In genomic region chr2:84888401-84889276, GRCh38 we compare ENCODE assay signal across 8 cellular contexts. TPM values are rescaled to one million over a fixed set of nuclear protein-coding genes. Genes with fewer than 3 reads are reported as not detected.
DNase-seq lines count a peak whose midpoint lies in the region; ATAC-seq and TF ChIP-seq lines count a peak whose summit lies in the region.

No MANE protein-coding gene starts in this region.

- ATAC-seq in GM19025 (IDR thresholded peaks at IDR 0.05; ENCODE audit: low read depth, unreplicated experiment) (peak; percentile 99), HG03108 (IDR thresholded peaks at IDR 0.05; ENCODE audit: unreplicated experiment) (peak; percentile 90), mucosa of descending colon (peak; percentile 91)

- no peak overlapping the region for H3K9ac ChIP-seq in SK-N-MC (ENCODE audit: insufficient read length)

- TF ChIP-seq CTCF in AG09309 (IDR thresholded peaks at IDR 0.05; ENCODE audit: control insufficient read depth, insufficient read depth, low read depth, low read length, missing control alignments) (no peak), choroid plexus epithelial cell (conservative IDR thresholded peaks at IDR 0.05; ENCODE audit: low read depth, low read length) (no peak), mucosa of descending colon (IDR thresholded peaks at IDR 0.05) (no peak)

- H3K9me3 ChIP-seq in SK-N-MC (ENCODE audit: low read depth, low read length) (no peaks in the 10 kb centered on the region), mucosa of descending colon (no peaks in the 10 kb centered on the region)

- H3K36me3 ChIP-seq in SK-N-MC (ENCODE audit: insufficient read depth, low read length), result no peaks in the 10 kb centered on the region
- no peaks in the 10 kb centered on the region for H3K36me3 ChIP-seq in mucosa of descending colon (ENCODE audit: low read depth)

- no peak overlapping the region for H3K27ac ChIP-seq in SK-N-MC

- peak overlapping the region; percentile 11; the same call in 1 of the 2 replicates for H3K4me3 ChIP-seq in AG09309 (ENCODE audit: control insufficient read depth, low read depth, low read length)
- H3K4me3 ChIP-seq in SK-N-MC, result peak overlapping the region; percentile 5; the same call in 1 of the 2 replicates
- H3K4me3 ChIP-seq in choroid plexus epithelial cell (ENCODE audit: low read depth, low read length), result no peak overlapping the region
- H3K4me3 ChIP-seq in mucosa of descending colon, result no peak overlapping the region

- H3K4me1 ChIP-seq in mucosa of descending colon (ENCODE audit: low read depth), result no peaks in the 10 kb centered on the region

- DNase-seq in AG09309 (ENCODE audit: low read depth) (no peak), SK-N-MC (ENCODE audit: low read depth, low spot score) (no peak), choroid plexus epithelial cell (ENCODE audit: low read depth) (peak; percentile 82), mucosa of descending colon (peak in 1 of 3 donors; percentile 60), RKO (ENCODE audit: low spot score) (no peak), NCI-H1930 (lab: John Stamatoyannopoulos, UW) (no peak)

- intact Hi-C loops in mucosa of descending colon (cut with DNase I, micrococcal nuclease), result loop anchor here in 1 of 2 donors (10.0 kb wide), 1 partner anchor 394 kb away; no protein-coding TSS in a partner anchor

RNA-seq across cellular contexts. Expression of gene TRABD2A, which starts 7.8 kb away (rescaled TPM):
- total RNA-seq in mucosa of descending colon, result 100 to 1,000 TPM in 1 of 3 donors, 10 to 100 TPM in 2; 40.2 to 132 (median 63.2) TPM

RNA-seq across cellular contexts. Expression of gene TMSB10, which starts 16.8 kb away (rescaled TPM):
- total RNA-seq in mucosa of descending colon, result 1,000 to 10,000 TPM in 2 of 3 donors, 100 to 1,000 TPM in 1; 798 to 2,724 (median 1,605) TPM

Comparison
In these comparisons a context has a peak if more than half of its experiments do, and no peak if none do; other contexts are left out.
1. H3K4me3 ChIP-seq: peak in AG09309 (single experiment) and SK-N-MC (single experiment); none in choroid plexus epithelial cell (single experiment) and mucosa of descending colon (single experiment).
2. Peak in every context shown above with its lines, with median percentiles within 50 percentile points of each other: ATAC-seq.